9 cellular contexts compared by ENCODE assay signal in genomic region chr1:221740260-221740830, GRCh38. TPM values are rescaled to one million over a fixed set of nuclear protein-coding genes. Genes with fewer than 3 reads are reported as not detected.
A peak's percentile ranks its signal among the peaks of the same experiment; 100 is the strongest.
DNase-seq lines count a peak whose midpoint lies in the region; ATAC-seq and TF ChIP-seq lines count a peak whose summit lies in the region.
"Had no signal": no experiment of that assay in that cellular context is flagged by ENCODE, and none has a peak within 500 bp of the region (broad histone marks: within the 10 kb centered on the region; RNA-seq: fewer than 3 reads in every experiment).

No MANE protein-coding gene starts in this region.

- peaks cover 0 to 5% (median 0%) of the 10 kb centered on the region in 3 donors for H3K36me3 ChIP-seq in tibial artery

- H3K4me3 Mint-ChIP-seq in natural killer cell: no peak overlapping the region

- H3K27ac ChIP-seq in angular gyrus (ENCODE audit: low read depth, low read length) (peak overlapping the region; percentile 58), tibial artery (peak overlapping the region in 1 of 2 donors; percentile 94)

- H3K27ac Mint-ChIP-seq in natural killer cell: no peak overlapping the region
- H3K27ac Mint-ChIP-seq: T-helper 1 cell treated with Interleukin-12 subunit alpha and Interleukin-12 subunit beta and Interleukin-4 antibody, amounts not matched to agents 30 μg/mL and 1 μg/mL, for 36 hours had no signal

- H3K4me1 Mint-ChIP-seq in natural killer cell: peaks cover 10 to 11% of the 10 kb centered on the region in 2 donors

- intact Hi-C loops in tibial artery (cut with DNase I; ENCODE audit: low total_unique reads): loop anchor here (10.0 kb wide), 1 partner anchor 714 kb away; no protein-coding TSS in a partner anchor
- intact Hi-C loops in natural killer cell (cut with micrococcal nuclease): loop anchor here (10.0 kb wide), 1 partner anchor 224 kb away; no protein-coding TSS in a partner anchor

- peak overlapping the region; percentile 80 to 83 for H3K4me3 ChIP-seq in tibial artery

- H3K36me3 Mint-ChIP-seq in natural killer cell: peaks cover 29% of the 10 kb centered on the region

- no peaks in the 10 kb centered on the region for H3K9me3 ChIP-seq in tibial artery

- H3K27me3 Mint-ChIP-seq in natural killer cell (ENCODE audit: low read depth in 2 of 2): no peaks in the 10 kb centered on the region

- peak; percentile 34 for DNase-seq in NCI-H345 (lab: John Stamatoyannopoulos, UW)
- no peak for DNase-seq in NCI-H345 treated with DMSO at 0.1 percent for 48 hours (lab: John Stamatoyannopoulos, UW; ENCODE audit: unreplicated experiment)
- peak; percentile 18 for DNase-seq in kidney glomerular epithelial cell (lab: John Stamatoyannopoulos, UW)
- no peak for DNase-seq in tibial artery
- no peak for DNase-seq in COLO829 (ENCODE audit: low spot score)
- no peak for DNase-seq in natural killer cell

- H3K9me3 Mint-ChIP-seq in natural killer cell: no peaks in the 10 kb centered on the region
- H3K9me3 Mint-ChIP-seq: T-helper 1 cell treated with Interleukin-12 subunit alpha and Interleukin-12 subunit beta and Interleukin-4 antibody, amounts not matched to agents 30 μg/mL and 1 μg/mL, for 36 hours had no signal

- H3K4me1 ChIP-seq in tibial artery: peaks cover 0 to 28% (median 10%) of the 10 kb centered on the region in 4 donors

- no peaks in the 10 kb centered on the region for H3K27me3 ChIP-seq in tibial artery

- TF ChIP-seq CTCF in tibial artery (IDR thresholded peaks at IDR 0.05) (no peak), natural killer cell (IDR thresholded peaks at IDR 0.05) (no peak)

- ATAC-seq in natural killer cell (no peak), GM18870 (IDR thresholded peaks at IDR 0.05; ENCODE audit: unreplicated experiment) (no peak)

RNA-seq across cellular contexts. Expression of gene DUSP10, which starts 1.5 kb away (rescaled TPM):
- 100 to 1,000 TPM; 109 to 231 (median 210) TPM for total RNA-seq in natural killer cell

Comparison
In these comparisons a context has a peak if more than half of its experiments do, and no peak if none do; other contexts are left out.
1. DNase-seq: peak in NCI-H345 (single experiment) and kidney glomerular epithelial cell (single experiment); none in NCI-H345 treated with DMSO at 0.1 percent for 48 hours (single experiment), tibial artery (0 of 2), COLO829 (single experiment) and natural killer cell (single experiment).